1 cellular context compared by ENCODE assay signal in genomic region chr3:71875461-71875947, GRCh38.
A peak's percentile ranks its signal among the peaks of the same experiment; 100 is the strongest.
TF ChIP-seq lines count a peak whose summit lies in the region.

No MANE protein-coding gene starts in this region.

TF ChIP-seq in HCT116, 20 proteins besides CTCF, POLR2A, EP300 and RAD21 (continued from another document):
- peak; percentile 22 for TF ChIP-seq YY1 (IDR thresholded peaks at IDR 0.05; ENCODE audit: extremely low read depth, insufficient replicate concordance, low read depth, low read length)
- no peak for TF ChIP-seq EGR1 (IDR thresholded peaks at IDR 0.05; ENCODE audit: low read depth)
